8 cellular contexts compared by ENCODE assay signal in genomic region chr6:89371849-89372505, GRCh38. TPM values are rescaled to one million over a fixed set of nuclear protein-coding genes. Genes with fewer than 3 reads are reported as not detected.
A peak's percentile ranks its signal among the peaks of the same experiment; 100 is the strongest.
DNase-seq lines count a peak whose midpoint lies in the region; ATAC-seq and TF ChIP-seq lines count a peak whose summit lies in the region.

No MANE protein-coding gene starts in this region.

- TF ChIP-seq POLR2A in upper lobe of left lung (IDR thresholded peaks at IDR 0.05) = no peak

- 28 to 33% methylated on average over 7 to 8 of the region's 8 CpGs for WGBS in upper lobe of left lung, 2 donors

- H3K9me3 ChIP-seq in SJCRH30 (replicated peaks) (no peaks in the 10 kb centered on the region), upper lobe of left lung (no peaks in the 10 kb centered on the region)

- H3K27ac ChIP-seq in SJCRH30 (no peak overlapping the region), upper lobe of left lung (peak overlapping the region in 3 of 4 donors; percentile 27 to 61 (median 37))

- ATAC-seq in GM21737 (IDR thresholded peaks at IDR 0.05; ENCODE audit: unreplicated experiment) (peak; percentile 70), upper lobe of left lung (ENCODE audit: low FRiP score in 2 of 2) (peak; percentile 92 to 94)

- H3K4me3 ChIP-seq in SJCRH30 (no peak overlapping the region), upper lobe of left lung (no peak overlapping the region)

- TF ChIP-seq CTCF in upper lobe of left lung (IDR thresholded peaks at IDR 0.05) = peak; percentile 82 to 91 (median 86)

- TF ChIP-seq EP300 in upper lobe of left lung (IDR thresholded peaks at IDR 0.05) = no peak

- peaks cover 13% of the 10 kb centered on the region for H3K36me3 ChIP-seq in SJCRH30
- no peaks in the 10 kb centered on the region for H3K36me3 ChIP-seq in upper lobe of left lung

- in situ Hi-C loops in G401 (cut with HindIII; ENCODE audit: low sequenced_read_pairs) = no loop called here

- H3K4me1 ChIP-seq in SJCRH30 = no peaks in the 10 kb centered on the region
- H3K4me1 ChIP-seq in upper lobe of left lung = peaks cover 8 to 18% (median 13%) of the 10 kb centered on the region in 4 donors

- no peaks in the 10 kb centered on the region for H3K27me3 ChIP-seq in SJCRH30
- H3K27me3 ChIP-seq in upper lobe of left lung = no peaks in the 10 kb centered on the region

- peak; percentile 81 for DNase-seq in G401 (ENCODE audit: low spot score)
- DNase-seq in KG1 (lab: John Stamatoyannopoulos, UW) = peak; percentile 62
- peak; percentile 61 to 83 for DNase-seq in SJCRH30
- peak; percentile 91 for DNase-seq in activated effector memory CD4-positive, alpha-beta T cell treated with anti-CD3 and anti-CD28 coated beads, Interleukin-2, amount 50 U/mL, for 16 hours
- peak; percentile 85 for DNase-seq in germinal center (ENCODE audit: low spot score)
- DNase-seq in pons (ENCODE audit: low spot score) = peak; percentile 92
- peak; percentile 38 to 88 for DNase-seq in upper lobe of left lung

RNA-seq across cellular contexts. Expression of gene UBE2J1, which starts 19.5 kb away (rescaled TPM):
- total RNA-seq in G401 (2014; rRNA removed; shearing (Covaris generic)) = 43.8 and 60.2 TPM in 2 replicates
- total RNA-seq in SJCRH30 (2014; rRNA removed; shearing (Covaris generic)) = 50.4 and 54.5 TPM in 2 replicates
- 10 to 100 TPM; 16.5 to 55.5 (median 37.4) TPM for total RNA-seq in upper lobe of left lung

RNA-seq across cellular contexts. Expression of gene RRAGD, which starts 40.1 kb away (rescaled TPM):
- 11.3 and 18.4 TPM in 2 replicates for total RNA-seq in G401 (2014; rRNA removed; shearing (Covaris generic))
- 61.3 and 63.8 TPM in 2 replicates for total RNA-seq in SJCRH30 (2014; rRNA removed; shearing (Covaris generic))
- total RNA-seq in upper lobe of left lung = 10 to 100 TPM; 17.5 to 62.7 (median 29.7) TPM

RNA-seq across cellular contexts. Expression of gene GABRR2, which starts 56.9 kb away (rescaled TPM):
- not detected in 2 replicates for total RNA-seq in G401 (2014; rRNA removed; shearing (Covaris generic))
- total RNA-seq in SJCRH30 (2014; rRNA removed; shearing (Covaris generic)) = 0.32 and 0.33 TPM in 2 replicates
- total RNA-seq in upper lobe of left lung = 1 to 10 TPM in 5 of 6 donors, under 1 TPM in 1; 0.30 to 3.1 (median 1.6) TPM
